Comparison of ENCODE assay signal across 10 cellular contexts in the genomic region with DNA sequence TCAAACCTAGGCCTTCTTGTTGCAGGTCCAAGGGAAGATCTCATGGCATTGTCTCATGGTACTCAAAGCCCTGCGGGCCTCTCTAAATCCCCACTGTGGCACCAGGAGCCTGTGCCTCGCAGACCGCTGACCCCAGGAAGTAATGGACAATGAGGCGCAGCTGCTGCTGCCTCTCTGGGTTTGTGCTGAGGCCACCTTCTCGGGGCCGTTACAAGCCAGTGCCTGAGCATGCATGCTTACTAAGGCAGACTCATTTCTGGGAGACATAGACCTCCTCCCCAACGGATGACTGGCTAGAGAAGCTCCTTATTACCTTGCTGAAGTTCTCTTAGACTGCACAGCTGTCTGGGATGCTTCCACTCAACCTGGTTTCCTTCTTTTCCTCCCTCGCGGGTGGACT. TPM values are rescaled to one million over a fixed set of nuclear protein-coding genes. Genes with fewer than 3 reads are reported as not detected.
DNase-seq lines count a peak whose midpoint lies in the region; ATAC-seq, FAIRE-seq and TF ChIP-seq lines count a peak whose summit lies in the region.
"Had no signal": no experiment of that assay in that cellular context is flagged by ENCODE, and none has a peak within 500 bp of the region (broad histone marks: within the 10 kb centered on the region; RNA-seq: fewer than 3 reads in every experiment).

No MANE protein-coding gene starts in this region.

- no peaks in the 10 kb centered on the region for H3K27me3 ChIP-seq in DND-41 (ENCODE audit: insufficient read depth, low read length, poor library complexity)
- H3K27me3 ChIP-seq in iPS-15b (ENCODE audit: control insufficient read depth, insufficient read depth, low read length): no peaks in the 10 kb centered on the region

- H3K9me3 ChIP-seq in DND-41 (ENCODE audit: insufficient read depth, low read length, severe bottlenecking) (no peaks in the 10 kb centered on the region), iPS-15b (ENCODE audit: control insufficient read depth, insufficient read depth, low read length) (no peaks in the 10 kb centered on the region)

- peak overlapping the region; percentile 81 for H3K4me3 Mint-ChIP-seq in activated naive CD8-positive, alpha-beta T cell treated with anti-CD3 and anti-CD28 coated beads for 36 hours

- H3K79me2 ChIP-seq in DND-41 (ENCODE audit: insufficient read depth, low read length): peaks cover 22% of the 10 kb centered on the region

- TF ChIP-seq CTCF in DND-41 (IDR thresholded peaks at IDR 0.05; ENCODE audit: borderline replicate concordance, extremely low read depth, low read length, poor library complexity, severe bottlenecking) (no peak), retinal pigment epithelial cell (conservative IDR thresholded peaks at IDR 0.05; ENCODE audit: low read depth, low read length) (no peak)

- no peak overlapping the region for H2AFZ ChIP-seq in DND-41 (ENCODE audit: low read depth, low read length)

- H3K27me3 Mint-ChIP-seq in activated naive CD8-positive, alpha-beta T cell treated with anti-CD3 and anti-CD28 coated beads for 36 hours: no peaks in the 10 kb centered on the region

- H3K4me2 ChIP-seq in DND-41 (ENCODE audit: insufficient read depth, low read length): peak overlapping the region; percentile 88

- FAIRE-seq in HTR-8/SVneo (lab: Jason Lieb, UNC): no peak

- H3K36me3 ChIP-seq in DND-41 (ENCODE audit: insufficient read depth, low read length) (peaks cover 5% of the 10 kb centered on the region; the same call in 1 of the 2 replicates), iPS-15b (ENCODE audit: control insufficient read depth, insufficient read depth, low read length) (no peaks in the 10 kb centered on the region)

- no peaks in the 10 kb centered on the region for H3K36me3 Mint-ChIP-seq in activated naive CD8-positive, alpha-beta T cell treated with anti-CD3 and anti-CD28 coated beads for 36 hours

- peak overlapping the region; percentile 76 for H3K27ac ChIP-seq in DND-41 (ENCODE audit: low read length)

- H3K27ac Mint-ChIP-seq in activated naive CD8-positive, alpha-beta T cell treated with anti-CD3 and anti-CD28 coated beads for 36 hours: no peak overlapping the region

- peaks cover 20% of the 10 kb centered on the region for H3K4me1 Mint-ChIP-seq in activated naive CD8-positive, alpha-beta T cell treated with anti-CD3 and anti-CD28 coated beads for 36 hours

- peak overlapping the region; percentile 64; the same call in 1 of the 2 replicates for H3K9ac ChIP-seq in DND-41 (ENCODE audit: low read depth, low read length)
- H3K9ac ChIP-seq in iPS-15b (ENCODE audit: low read depth, low read length): peak overlapping the region; percentile 37

- no peak for ATAC-seq in DND-41 (ENCODE audit: insufficient read depth, low read depth)

- DNase-seq in DND-41: no peak
- no peak for DNase-seq in activated naive CD8-positive, alpha-beta T cell treated with anti-CD3 and anti-CD28 coated beads for 36 hours
- DNase-seq in retinal pigment epithelial cell (ENCODE audit: low read depth): no peak
- DNase-seq in HPDE6-E6E7 (ENCODE audit: extremely low spot score): no peak
- DNase-seq in HTR-8/SVneo (ENCODE audit: insufficient read length, low spot score): no peak
- DNase-seq in stimulated activated CD4-positive, alpha-beta T cell treated with anti-CD3 and anti-CD28 coated beads, Interleukin-1b, Interleukin-23, amount 100 ng/mL, for 48 hours: no peak
- DNase-seq in GDM1 (lab: John Stamatoyannopoulos, UW): no peak
- DNase-seq: activated naive CD4-positive, alpha-beta T cell treated with Interleukin-2 at 50 U/mL for 16 hours; NCI-H2029 had no signal

- peak overlapping the region in 1 of 2 experiments; percentile 63; a peak in 2 of 4 replicates for H3K4me3 ChIP-seq in DND-41 (ENCODE audit: low read depth in 1 of 2, low read length in 2 of 2)
- H3K4me3 ChIP-seq in iPS-15b (ENCODE audit: low read depth, low read length): no peak overlapping the region
- H3K4me3 ChIP-seq in retinal pigment epithelial cell (ENCODE audit: low read length): peak overlapping the region; percentile 66

- H3K4me1 ChIP-seq in DND-41 (ENCODE audit: insufficient read depth, low read length) (peaks cover 24% of the 10 kb centered on the region), iPS-15b (ENCODE audit: control insufficient read depth, insufficient read depth, low read length) (no peaks in the 10 kb centered on the region)

- no peaks in the 10 kb centered on the region for H4K20me1 ChIP-seq in DND-41 (ENCODE audit: insufficient read depth, low read length)

- H3K9me3 Mint-ChIP-seq in activated naive CD8-positive, alpha-beta T cell treated with anti-CD3 and anti-CD28 coated beads for 36 hours: no peaks in the 10 kb centered on the region

RNA-seq across cellular contexts. Expression of a gene that starts 1.3 kb away (rescaled TPM):
- 10 to 100 TPM; 13.2 to 13.8 TPM for total RNA-seq in activated naive CD8-positive, alpha-beta T cell treated with anti-CD3 and anti-CD28 coated beads for 36 hours

RNA-seq across cellular contexts. Expression of a gene that starts 21.8 kb away (rescaled TPM):
- total RNA-seq in activated naive CD8-positive, alpha-beta T cell treated with anti-CD3 and anti-CD28 coated beads for 36 hours: 10 to 100 TPM; 42.3 to 44.2 TPM
